Comparison of ENCODE assay signal across 2 cellular contexts in the genomic region with DNA sequence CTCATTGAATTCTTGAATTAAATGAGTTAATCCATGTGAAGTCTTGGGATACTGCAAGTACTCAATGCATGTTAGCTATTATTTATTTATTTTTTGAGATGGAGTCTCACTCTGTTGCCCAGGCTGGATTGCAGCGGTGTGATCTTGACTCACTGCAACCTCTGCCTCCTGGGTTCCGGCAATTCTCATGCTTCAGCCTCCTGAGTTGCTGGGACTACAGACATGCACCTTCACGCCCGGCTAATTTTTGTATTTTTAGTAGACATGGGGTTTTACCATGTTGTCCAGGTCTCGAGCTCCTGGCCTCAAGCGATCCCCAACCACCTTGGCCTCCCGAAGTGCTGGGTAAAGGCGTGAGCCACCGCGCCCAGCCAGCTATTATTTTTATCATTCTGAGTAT.
TF ChIP-seq lines count a peak whose summit lies in the region.

No MANE protein-coding gene starts in this region.

TF ChIP-seq in HCT116, 20 proteins besides CTCF, POLR2A, EP300 and RAD21:
- no peak for TF ChIP-seq SRF (IDR thresholded peaks at IDR 0.05; ENCODE audit: low read depth)
- no peak for TF ChIP-seq EZH2 (IDR thresholded peaks at IDR 0.05)
- TF ChIP-seq, protein P1, sequence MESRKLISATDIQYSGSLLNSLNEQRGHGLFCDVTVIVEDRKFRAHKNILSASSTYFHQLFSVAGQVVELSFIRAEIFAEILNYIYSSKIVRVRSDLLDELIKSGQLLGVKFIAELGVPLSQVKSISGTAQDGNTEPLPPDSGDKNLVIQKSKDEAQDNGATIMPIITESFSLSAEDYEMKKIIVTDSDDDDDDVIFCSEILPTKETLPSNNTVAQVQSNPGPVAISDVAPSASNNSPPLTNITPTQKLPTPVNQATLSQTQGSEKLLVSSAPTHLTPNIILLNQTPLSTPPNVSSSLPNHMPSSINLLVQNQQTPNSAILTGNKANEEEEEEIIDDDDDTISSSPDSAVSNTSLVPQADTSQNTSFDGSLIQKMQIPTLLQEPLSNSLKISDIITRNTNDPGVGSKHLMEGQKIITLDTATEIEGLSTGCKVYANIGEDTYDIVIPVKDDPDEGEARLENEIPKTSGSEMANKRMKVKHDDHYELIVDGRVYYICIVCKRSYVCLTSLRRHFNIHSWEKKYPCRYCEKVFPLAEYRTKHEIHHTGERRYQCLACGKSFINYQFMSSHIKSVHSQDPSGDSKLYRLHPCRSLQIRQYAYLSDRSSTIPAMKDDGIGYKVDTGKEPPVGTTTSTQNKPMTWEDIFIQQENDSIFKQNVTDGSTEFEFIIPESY (IDR thresholded peaks at IDR 0.05; ENCODE audit: extremely low read depth, insufficient replicate concordance, low read length), result no peak
- TF ChIP-seq CBX3 (IDR thresholded peaks at IDR 0.05; ENCODE audit: low read depth), result no peak
- TF ChIP-seq, protein P2, sequence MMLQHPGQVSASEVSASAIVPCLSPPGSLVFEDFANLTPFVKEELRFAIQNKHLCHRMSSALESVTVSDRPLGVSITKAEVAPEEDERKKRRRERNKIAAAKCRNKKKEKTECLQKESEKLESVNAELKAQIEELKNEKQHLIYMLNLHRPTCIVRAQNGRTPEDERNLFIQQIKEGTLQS (IDR thresholded peaks at IDR 0.05), result no peak
- TF ChIP-seq, protein P3, sequence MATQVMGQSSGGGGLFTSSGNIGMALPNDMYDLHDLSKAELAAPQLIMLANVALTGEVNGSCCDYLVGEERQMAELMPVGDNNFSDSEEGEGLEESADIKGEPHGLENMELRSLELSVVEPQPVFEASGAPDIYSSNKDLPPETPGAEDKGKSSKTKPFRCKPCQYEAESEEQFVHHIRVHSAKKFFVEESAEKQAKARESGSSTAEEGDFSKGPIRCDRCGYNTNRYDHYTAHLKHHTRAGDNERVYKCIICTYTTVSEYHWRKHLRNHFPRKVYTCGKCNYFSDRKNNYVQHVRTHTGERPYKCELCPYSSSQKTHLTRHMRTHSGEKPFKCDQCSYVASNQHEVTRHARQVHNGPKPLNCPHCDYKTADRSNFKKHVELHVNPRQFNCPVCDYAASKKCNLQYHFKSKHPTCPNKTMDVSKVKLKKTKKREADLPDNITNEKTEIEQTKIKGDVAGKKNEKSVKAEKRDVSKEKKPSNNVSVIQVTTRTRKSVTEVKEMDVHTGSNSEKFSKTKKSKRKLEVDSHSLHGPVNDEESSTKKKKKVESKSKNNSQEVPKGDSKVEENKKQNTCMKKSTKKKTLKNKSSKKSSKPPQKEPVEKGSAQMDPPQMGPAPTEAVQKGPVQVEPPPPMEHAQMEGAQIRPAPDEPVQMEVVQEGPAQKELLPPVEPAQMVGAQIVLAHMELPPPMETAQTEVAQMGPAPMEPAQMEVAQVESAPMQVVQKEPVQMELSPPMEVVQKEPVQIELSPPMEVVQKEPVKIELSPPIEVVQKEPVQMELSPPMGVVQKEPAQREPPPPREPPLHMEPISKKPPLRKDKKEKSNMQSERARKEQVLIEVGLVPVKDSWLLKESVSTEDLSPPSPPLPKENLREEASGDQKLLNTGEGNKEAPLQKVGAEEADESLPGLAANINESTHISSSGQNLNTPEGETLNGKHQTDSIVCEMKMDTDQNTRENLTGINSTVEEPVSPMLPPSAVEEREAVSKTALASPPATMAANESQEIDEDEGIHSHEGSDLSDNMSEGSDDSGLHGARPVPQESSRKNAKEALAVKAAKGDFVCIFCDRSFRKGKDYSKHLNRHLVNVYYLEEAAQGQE (IDR thresholded peaks at IDR 0.05; ENCODE audit: low read depth), result no peak
- no peak for TF ChIP-seq TCF7L2 (IDR thresholded peaks at IDR 0.05; ENCODE audit: borderline replicate concordance, extremely low read depth, insufficient read depth, insufficient read length)
- no peak for TF ChIP-seq JUND (IDR thresholded peaks at IDR 0.05)
- TF ChIP-seq SP1 (IDR thresholded peaks at IDR 0.05; ENCODE audit: low read depth), result no peak
- TF ChIP-seq ZNF274 (IDR thresholded peaks at IDR 0.05; ENCODE audit: low read depth, low read length), result no peak
- no peak for TF ChIP-seq EGR1 (IDR thresholded peaks at IDR 0.05; ENCODE audit: low read depth)
- TF ChIP-seq ELF1 (IDR thresholded peaks at IDR 0.05; ENCODE audit: borderline replicate concordance, low read depth), result no peak
- no peak for TF ChIP-seq CEBPB (IDR thresholded peaks at IDR 0.05; ENCODE audit: low read depth)
- no peak for TF ChIP-seq ZFX (IDR thresholded peaks at IDR 0.05)
- TF ChIP-seq YY1 (IDR thresholded peaks at IDR 0.05; ENCODE audit: extremely low read depth, insufficient replicate concordance, low read depth, low read length), result no peak
- no peak for TF ChIP-seq POLR2AphosphoS5 (IDR thresholded peaks at IDR 0.05; ENCODE audit: low read depth, low read length)
- TF ChIP-seq FOSL1 (IDR thresholded peaks at IDR 0.05; ENCODE audit: low read depth), result no peak
TF ChIP-seq in HCT116: peak in this region for 0.

TF ChIP-seq in GM12878, 131 proteins besides CTCF, POLR2A, EP300 and RAD21:
- 0 out of 2 replicates have a peak, but pooled peaks have one; percentile 17 for TF ChIP-seq RUNX3 (IDR thresholded peaks at IDR 0.05; ENCODE audit: low read length)
- TF ChIP-seq PAX5 (IDR thresholded peaks at IDR 0.05; ENCODE audit: borderline replicate concordance, low read depth, low read length), result peak; percentile 38; the same call in 1 of the 2 replicates
- TF ChIP-seq MEF2A (IDR thresholded peaks at IDR 0.05; ENCODE audit: insufficient read depth, low read depth, low read length), result no peak
- TF ChIP-seq KLF5 (IDR thresholded peaks at IDR 0.05; ENCODE audit: partially characterized antibody), result no peak
- no peak for TF ChIP-seq ZNF622 (IDR thresholded peaks at IDR 0.05)
